In genomic region chr6:108194503-108194902, GRCh38 we compare ENCODE assay signal across 39 cellular contexts. TPM values are rescaled to one million over a fixed set of nuclear protein-coding genes. Genes with fewer than 3 reads are reported as not detected.
"Had no signal": no experiment of that assay in that cellular context is flagged by ENCODE, and none has a peak within 500 bp of the region (broad histone marks: within the 10 kb centered on the region; RNA-seq: fewer than 3 reads in every experiment).

No MANE protein-coding gene starts in this region.

- DNase-seq: activated CD4-positive, alpha-beta memory T cell treated with anti-CD3 and anti-CD28 coated beads for 36 hours; activated CD4-positive, alpha-beta T cell treated with anti-CD3 and anti-CD28 coated beads for 36 hours; activated CD4-positive, alpha-beta T cell treated with anti-CD3 and anti-CD28 coated beads, Interleukin-2, amount 10 ng/mL, durations not matched to agents 24 days and 14 days; activated CD4-positive, CD25-positive, alpha-beta regulatory T cell; activated CD4-positive, CD25-positive, alpha-beta regulatory T cell treated with anti-CD3 and anti-CD28 coated beads, Interleukin-2, amount 50 U/mL, for 72 hours; activated CD8-positive, alpha-beta memory T cell treated with anti-CD3 and anti-CD28 coated beads, Interleukin-2, amount 10 ng/mL, durations not matched to agents 7 days and 5 days; activated CD8-positive, alpha-beta memory T cell treated with anti-CD3 and anti-CD28 coated beads, Interleukin-2, amount 50 U/mL, for 4 hours; activated CD8-positive, alpha-beta T cell treated with anti-CD3 and anti-CD28 coated beads, Interleukin-2, amount 10 ng/mL, durations not matched to agents 7 days and 5 days; activated effector memory CD4-positive, alpha-beta T cell treated with anti-CD3 and anti-CD28 coated beads, Interleukin-2, amount 50 U/mL, for 16 hours; activated naive CD4-positive, alpha-beta T cell treated with anti-CD3 and anti-CD28 coated beads for 36 hours; activated naive CD8-positive, alpha-beta T cell treated with anti-CD3 and anti-CD28 coated beads, Interleukin-2, amount 10 ng/mL, durations not matched to agents 7 days and 5 days; activated T-cell treated with anti-CD3 and anti-CD28 coated beads, Interleukin-2, amount 50 U/mL, for 1 hour; activated T-cell treated with anti-CD3 and anti-CD28 coated beads, Interleukin-2, amount 50 U/mL, for 48 hours; central memory CD4-positive, alpha-beta T cell; cerebellar nuclear complex; colonic mucosa; effector CD8-positive, alpha-beta T cell; esophagus squamous epithelium; foreskin melanocyte; T-helper 1 cell; T-helper 17 cell; T1000 had no signal

- H3K27ac Mint-ChIP-seq: activated CD4-positive, alpha-beta memory T cell treated with anti-CD3 and anti-CD28 coated beads for 36 hours; activated CD4-positive, alpha-beta T cell treated with anti-CD3 and anti-CD28 coated beads for 36 hours; activated CD4-positive, alpha-beta T cell treated with anti-CD3 and anti-CD28 coated beads, Interleukin-2, amount 10 ng/mL, durations not matched to agents 24 days and 14 days; activated CD8-positive, alpha-beta memory T cell treated with anti-CD3 and anti-CD28 coated beads, Interleukin-2, amount 10 ng/mL, durations not matched to agents 7 days and 5 days; activated CD8-positive, alpha-beta T cell treated with anti-CD3 and anti-CD28 coated beads, Interleukin-2, amount 10 ng/mL, durations not matched to agents 7 days and 5 days; activated naive CD4-positive, alpha-beta T cell treated with anti-CD3 and anti-CD28 coated beads for 36 hours; activated naive CD4-positive, alpha-beta T cell treated with anti-CD3 and anti-CD28 coated beads, Interleukin-2, amount 50 U/mL, for 24 hours; activated naive CD8-positive, alpha-beta T cell treated with anti-CD3 and anti-CD28 coated beads, Interleukin-2, amount 10 ng/mL, durations not matched to agents 7 days and 5 days; activated T-helper 1 cell treated with anti-CD3 and anti-CD28 coated beads, Interleukin-12 subunit alpha, Interleukin-12 subunit beta, Interleukin-2, Interleukin-4 antibody, amounts not matched to agents 30 ng/mL and 10 ng/mL and 1 ng/mL, durations not matched to agents 14 hours and 24 hours and 36 hours; activated T-helper 2 cell treated with anti-CD3 and anti-CD28 coated beads, Interferon-gamma antibody, Interleukin-2, Interleukin-4, amounts not matched to agents 10 μg/mL and 5 μg/mL and 100 μg/mL, durations not matched to agents 14 hours and 24 hours and 36 hours; brain; T-helper 17 cell; T-helper 2 cell treated with Interferon-gamma antibody and Interleukin-4, amounts not matched to agents 5 μg/mL and 100 μg/mL, for 36 hours had no signal

- H3K4me3 ChIP-seq: ascending aorta, breast epithelium, cardiac muscle cell, colonic mucosa, esophagus squamous epithelium, gastroesophageal sphincter had no signal

- H3K36me3 Mint-ChIP-seq: activated CD4-positive, alpha-beta memory T cell treated with anti-CD3 and anti-CD28 coated beads for 36 hours; activated CD8-positive, alpha-beta memory T cell treated with anti-CD3 and anti-CD28 coated beads, Interleukin-2, amount 10 ng/mL, durations not matched to agents 7 days and 5 days; activated naive CD8-positive, alpha-beta T cell treated with anti-CD3 and anti-CD28 coated beads, Interleukin-2, amount 10 ng/mL, durations not matched to agents 7 days and 5 days; brain had no signal

- H3K36me3 ChIP-seq: ascending aorta, breast epithelium, cardiac muscle cell, colonic mucosa, esophagus squamous epithelium, gastroesophageal sphincter had no signal

- FAIRE-seq: endometrium, endothelial cell of umbilical vein had no signal

- H3K27me3 ChIP-seq: ascending aorta, breast epithelium, colonic mucosa had no signal

- ATAC-seq: activated CD4-positive, alpha-beta T cell treated with anti-CD3 and anti-CD28 coated beads for 36 hours; activated CD8-positive, alpha-beta memory T cell treated with anti-CD3 and anti-CD28 coated beads, Interleukin-2, amount 10 ng/mL, durations not matched to agents 7 days and 5 days; activated CD8-positive, alpha-beta T cell treated with anti-CD3 and anti-CD28 coated beads, Interleukin-2, amount 10 ng/mL, durations not matched to agents 7 days and 5 days; gastroesophageal sphincter; T-helper 17 cell had no signal

- H3K4me3 Mint-ChIP-seq: activated CD4-positive, alpha-beta memory T cell treated with anti-CD3 and anti-CD28 coated beads for 36 hours; activated CD4-positive, alpha-beta T cell treated with anti-CD3 and anti-CD28 coated beads for 36 hours; activated CD4-positive, alpha-beta T cell treated with anti-CD3 and anti-CD28 coated beads, Interleukin-2, amount 10 ng/mL, durations not matched to agents 24 days and 14 days; activated CD8-positive, alpha-beta memory T cell treated with anti-CD3 and anti-CD28 coated beads, Interleukin-2, amount 10 ng/mL, durations not matched to agents 7 days and 5 days; activated CD8-positive, alpha-beta T cell treated with anti-CD3 and anti-CD28 coated beads, Interleukin-2, amount 10 ng/mL, durations not matched to agents 7 days and 5 days; activated naive CD4-positive, alpha-beta T cell treated with anti-CD3 and anti-CD28 coated beads for 36 hours; activated naive CD4-positive, alpha-beta T cell treated with anti-CD3 and anti-CD28 coated beads, Interleukin-2, amount 50 U/mL, for 24 hours; activated naive CD8-positive, alpha-beta T cell treated with anti-CD3 and anti-CD28 coated beads, Interleukin-2, amount 10 ng/mL, durations not matched to agents 7 days and 5 days; activated T-helper 1 cell treated with anti-CD3 and anti-CD28 coated beads, Interleukin-12 subunit alpha, Interleukin-12 subunit beta, Interleukin-2, Interleukin-4 antibody, amounts not matched to agents 30 ng/mL and 10 ng/mL and 1 ng/mL, durations not matched to agents 14 hours and 24 hours and 36 hours; brain; T-helper 17 cell; T-helper 2 cell treated with Interferon-gamma antibody and Interleukin-4, amounts not matched to agents 5 μg/mL and 100 μg/mL, for 36 hours had no signal

- H3K4me1 ChIP-seq: ascending aorta, breast epithelium, colonic mucosa, esophagus squamous epithelium, gastroesophageal sphincter had no signal

- H3K9me3 Mint-ChIP-seq: activated CD4-positive, alpha-beta memory T cell treated with anti-CD3 and anti-CD28 coated beads for 36 hours; activated CD4-positive, alpha-beta T cell treated with anti-CD3 and anti-CD28 coated beads, Interleukin-2, amount 10 ng/mL, durations not matched to agents 24 days and 14 days; activated naive CD4-positive, alpha-beta T cell treated with anti-CD3 and anti-CD28 coated beads for 36 hours; activated naive CD4-positive, alpha-beta T cell treated with anti-CD3 and anti-CD28 coated beads, Interleukin-2, amount 50 U/mL, for 24 hours; activated naive CD8-positive, alpha-beta T cell treated with anti-CD3 and anti-CD28 coated beads, Interleukin-2, amount 10 ng/mL, durations not matched to agents 7 days and 5 days; activated T-helper 1 cell treated with anti-CD3 and anti-CD28 coated beads, Interleukin-12 subunit alpha, Interleukin-12 subunit beta, Interleukin-2, Interleukin-4 antibody, amounts not matched to agents 30 ng/mL and 10 ng/mL and 1 ng/mL, durations not matched to agents 14 hours and 24 hours and 36 hours; activated T-helper 2 cell treated with anti-CD3 and anti-CD28 coated beads, Interferon-gamma antibody, Interleukin-2, Interleukin-4, amounts not matched to agents 10 μg/mL and 5 μg/mL and 100 μg/mL, durations not matched to agents 14 hours and 24 hours and 36 hours; brain; T-helper 2 cell treated with Interferon-gamma antibody and Interleukin-4, amounts not matched to agents 5 μg/mL and 100 μg/mL, for 36 hours had no signal

- H3K4me1 Mint-ChIP-seq: activated CD4-positive, alpha-beta T cell treated with anti-CD3 and anti-CD28 coated beads for 36 hours; activated CD4-positive, alpha-beta T cell treated with anti-CD3 and anti-CD28 coated beads, Interleukin-2, amount 10 ng/mL, durations not matched to agents 24 days and 14 days; activated CD8-positive, alpha-beta memory T cell treated with anti-CD3 and anti-CD28 coated beads, Interleukin-2, amount 10 ng/mL, durations not matched to agents 7 days and 5 days; activated naive CD4-positive, alpha-beta T cell treated with anti-CD3 and anti-CD28 coated beads, Interleukin-2, amount 50 U/mL, for 24 hours; brain had no signal

- H3K9me3 ChIP-seq: ascending aorta, breast epithelium, colonic mucosa, esophagus squamous epithelium, gastroesophageal sphincter had no signal

- H3K27ac ChIP-seq: ascending aorta, breast epithelium, cardiac muscle cell, colonic mucosa, epithelial cell of prostate, esophagus squamous epithelium, gastroesophageal sphincter had no signal

RNA-seq across cellular contexts. Expression of gene NR2E1, which starts 28.7 kb away (rescaled TPM):
- total RNA-seq: activated CD4-positive, alpha-beta memory T cell treated with anti-CD3 and anti-CD28 coated beads for 36 hours; activated CD4-positive, alpha-beta T cell treated with anti-CD3 and anti-CD28 coated beads for 36 hours; activated CD4-positive, alpha-beta T cell treated with anti-CD3 and anti-CD28 coated beads, Interleukin-2, amount 10 ng/mL, durations not matched to agents 24 days and 14 days; activated CD8-positive, alpha-beta memory T cell treated with anti-CD3 and anti-CD28 coated beads for 36 hours; activated CD8-positive, alpha-beta memory T cell treated with anti-CD3 and anti-CD28 coated beads, Interleukin-2, amount 10 ng/mL, durations not matched to agents 7 days and 5 days; activated CD8-positive, alpha-beta T cell treated with anti-CD3 and anti-CD28 coated beads, Interleukin-2, amount 10 ng/mL, durations not matched to agents 7 days and 5 days; activated naive CD4-positive, alpha-beta T cell treated with anti-CD3 and anti-CD28 coated beads for 36 hours; activated naive CD8-positive, alpha-beta T cell treated with anti-CD3 and anti-CD28 coated beads, Interleukin-2, amount 10 ng/mL, durations not matched to agents 7 days and 5 days; activated T-helper 1 cell treated with anti-CD3 and anti-CD28 coated beads, Interleukin-12 subunit alpha, Interleukin-12 subunit beta, Interleukin-2, Interleukin-4 antibody, amounts not matched to agents 30 ng/mL and 10 ng/mL and 1 ng/mL, durations not matched to agents 14 hours and 24 hours and 36 hours; activated T-helper 2 cell treated with anti-CD3 and anti-CD28 coated beads, Interferon-gamma antibody, Interleukin-2, Interleukin-4, amounts not matched to agents 10 μg/mL and 5 μg/mL and 100 μg/mL, durations not matched to agents 14 hours and 24 hours and 36 hours; ascending aorta; cardiac muscle cell; colonic mucosa; dermis microvascular lymphatic vessel endothelial cell; endothelial cell of umbilical vein; esophagus squamous epithelium; fibroblast of lung; fibroblast of villous mesenchyme; gastroesophageal sphincter; glomerular endothelial cell; T-helper 17 cell had no signal
- polyA plus RNA-seq: cardiac muscle cell, endothelial cell of umbilical vein, fibroblast of lung had no signal
